In genomic region chr2:174490032-174490431, GRCh38 we compare ENCODE assay signal across 19 cellular contexts. TPM values are rescaled to one million over a fixed set of nuclear protein-coding genes. Genes with fewer than 3 reads are reported as not detected.
DNase-seq lines count a peak whose midpoint lies in the region; ATAC-seq and TF ChIP-seq lines count a peak whose summit lies in the region.
"Had no signal": no experiment of that assay in that cellular context is flagged by ENCODE, and none has a peak within 500 bp of the region (broad histone marks: within the 10 kb centered on the region; RNA-seq: fewer than 3 reads in every experiment).

No MANE protein-coding gene starts in this region.

- intact Hi-C loops in CD8-positive, alpha-beta T cell (cut with DNase I, micrococcal nuclease), result loop anchor here in 1 of 2 experiments (10.0 kb wide), 1 partner anchor 285 kb away; no protein-coding TSS in a partner anchor
- intact Hi-C loops in activated CD8-positive, alpha-beta T cell treated with anti-CD3 and anti-CD28 coated beads for 36 hours (cut with micrococcal nuclease), result loop anchor here (10.0 kb wide), 1 partner anchor 105 kb away; the partner anchor contains the start of gene WIPF1

- CTCF ChIA-PET in CD8-positive, alpha-beta T cell (lab: Charles Lee), result interaction anchor here (0.7 to 1.0 kb wide), 3 partner anchors 27 to 324 kb away, joined by 3 to 4 read pairs (median 4); no protein-coding TSS in a partner anchor
- CTCF ChIA-PET in activated CD8-positive, alpha-beta T cell treated with anti-CD3 and anti-CD28 coated beads for 36 hours (lab: Charles Lee), result interaction anchor here (0.8 to 2.3 kb wide), 4 partner anchors 27 to 108 kb away, joined by 3 to 5 read pairs (median 4); partner anchors contain the start of gene WIPF1

- no peak for DNase-seq in CD8-positive, alpha-beta T cell
- DNase-seq in Jurkat, Clone E6-1 (ENCODE audit: low read depth, low spot score), result peak; percentile 60
- DNase-seq in activated CD8-positive, alpha-beta T cell treated with anti-CD3 and anti-CD28 coated beads for 36 hours, result no peak
- peak in 3 of 10 donors; percentile 29 to 32 (median 29) for DNase-seq in naive thymus-derived CD8-positive, alpha-beta T cell
- DNase-seq in 8988T, result no peak
- no peak for DNase-seq in mesenteric fat pad (ENCODE audit: low spot score)
- DNase-seq: BE2C, cerebellar nuclear complex, DMS153, islet precursor cell, NCI-H2171, NCI-H82, nephron progenitor cell had no signal

- peaks cover 77% of the 10 kb centered on the region for H3K4me1 Mint-ChIP-seq in CD8-positive, alpha-beta T cell (ENCODE audit: low read depth)
- H3K4me1 Mint-ChIP-seq in activated CD8-positive, alpha-beta T cell treated with anti-CD3 and anti-CD28 coated beads for 36 hours (ENCODE audit: low read depth), result peaks cover 63% of the 10 kb centered on the region
- H3K4me1 Mint-ChIP-seq in naive thymus-derived CD8-positive, alpha-beta T cell, result peaks cover 28 to 81% (median 75%) of the 10 kb centered on the region in 4 donors

- H3K4me3 ChIP-seq in CD8-positive, alpha-beta T cell (ENCODE audit: low read depth, low read length), result no peak overlapping the region
- peak overlapping the region; percentile 40 for H3K4me3 ChIP-seq in Jurkat, Clone E6-1 (ENCODE audit: low read length)
- H3K4me3 ChIP-seq: prostate gland, skin epidermis, transverse colon had no signal

- H3K27ac Mint-ChIP-seq in CD8-positive, alpha-beta T cell, result peak overlapping the region; percentile 88
- H3K27ac Mint-ChIP-seq in activated CD8-positive, alpha-beta T cell treated with anti-CD3 and anti-CD28 coated beads for 36 hours, result peak overlapping the region; percentile 92
- peak overlapping the region; percentile 88 to 95 (median 94) for H3K27ac Mint-ChIP-seq in naive thymus-derived CD8-positive, alpha-beta T cell
- H3K27ac Mint-ChIP-seq: nephron progenitor cell had no signal

- H3K9me3 ChIP-seq in CD8-positive, alpha-beta T cell (ENCODE audit: low read length), result no peaks in the 10 kb centered on the region
- H3K9me3 ChIP-seq: BE2C, prostate gland, transverse colon had no signal

- POLR2A ChIA-PET in CD8-positive, alpha-beta T cell (lab: Charles Lee), result interaction anchor here (0.6 to 1.0 kb wide), 4 partner anchors 24 to 105 kb away, joined by 3 to 6 read pairs (median 4); no protein-coding TSS in a partner anchor
- POLR2A ChIA-PET in activated CD8-positive, alpha-beta T cell treated with anti-CD3 and anti-CD28 coated beads for 36 hours (lab: Charles Lee), result interaction anchor here (0.6 to 2.2 kb wide), 7 partner anchors 17 to 538 kb away, joined by 3 to 5 read pairs (median 3); no protein-coding TSS in a partner anchor
- POLR2A ChIA-PET in naive thymus-derived CD8-positive, alpha-beta T cell (lab: Charles Lee), result interaction anchor here (0.7 to 1.7 kb wide), 3 partner anchors 91 to 119 kb away, joined by 3 to 5 read pairs (median 3); partner anchors contain the start of gene WIPF1

- no peaks in the 10 kb centered on the region for H3K9me3 Mint-ChIP-seq in CD8-positive, alpha-beta T cell
- no peaks in the 10 kb centered on the region for H3K9me3 Mint-ChIP-seq in activated CD8-positive, alpha-beta T cell treated with anti-CD3 and anti-CD28 coated beads for 36 hours
- H3K9me3 Mint-ChIP-seq in naive thymus-derived CD8-positive, alpha-beta T cell, result peaks cover 0 to 9% (median 0%) of the 10 kb centered on the region in 9 donors

- peak overlapping the region; percentile 58 for H3K4me3 Mint-ChIP-seq in CD8-positive, alpha-beta T cell
- peak overlapping the region; percentile 65 for H3K4me3 Mint-ChIP-seq in activated CD8-positive, alpha-beta T cell treated with anti-CD3 and anti-CD28 coated beads for 36 hours
- H3K4me3 Mint-ChIP-seq in naive thymus-derived CD8-positive, alpha-beta T cell, result peak overlapping the region; percentile 71 to 90 (median 74)
- H3K4me3 Mint-ChIP-seq: nephron progenitor cell had no signal

- ATAC-seq in CD8-positive, alpha-beta T cell, result no peak
- ATAC-seq in activated CD8-positive, alpha-beta T cell treated with anti-CD3 and anti-CD28 coated beads for 36 hours, result no peak
- ATAC-seq in naive thymus-derived CD8-positive, alpha-beta T cell, result no peak
- no peak for ATAC-seq in GM19395 (IDR thresholded peaks at IDR 0.05; ENCODE audit: unreplicated experiment)
- ATAC-seq: HCT116, Panc1 had no signal

- no peaks in the 10 kb centered on the region for H3K27me3 Mint-ChIP-seq in CD8-positive, alpha-beta T cell (ENCODE audit: low read depth)
- H3K27me3 Mint-ChIP-seq in activated CD8-positive, alpha-beta T cell treated with anti-CD3 and anti-CD28 coated beads for 36 hours, result no peaks in the 10 kb centered on the region
- H3K27me3 Mint-ChIP-seq in naive thymus-derived CD8-positive, alpha-beta T cell, result no peaks in the 10 kb centered on the region

- no peaks in the 10 kb centered on the region for H3K27me3 ChIP-seq in CD8-positive, alpha-beta T cell (ENCODE audit: insufficient read depth, low read length)
- H3K27me3 ChIP-seq: BE2C had no signal

- TF ChIP-seq CTCF in CD8-positive, alpha-beta T cell (IDR thresholded peaks at IDR 0.05), result no peak
- no peak for TF ChIP-seq CTCF in activated CD8-positive, alpha-beta T cell treated with anti-CD3 and anti-CD28 coated beads for 36 hours (IDR thresholded peaks at IDR 0.05)

- H3K4me1 ChIP-seq in CD8-positive, alpha-beta T cell (ENCODE audit: insufficient read depth, low read length), result peaks cover 70% of the 10 kb centered on the region
- H3K4me1 ChIP-seq: prostate gland had no signal

- H3K36me3 ChIP-seq in CD8-positive, alpha-beta T cell (ENCODE audit: insufficient read depth, low read length), result no peaks in the 10 kb centered on the region
- H3K36me3 ChIP-seq: BE2C, prostate gland, transverse colon had no signal

- H3K27ac ChIP-seq in CD8-positive, alpha-beta T cell (ENCODE audit: low read depth, low read length), result peak overlapping the region; percentile 33
- H3K27ac ChIP-seq: prostate gland had no signal

- H3K36me3 Mint-ChIP-seq in CD8-positive, alpha-beta T cell, result peaks cover 9% of the 10 kb centered on the region
- peaks cover 2% of the 10 kb centered on the region for H3K36me3 Mint-ChIP-seq in activated CD8-positive, alpha-beta T cell treated with anti-CD3 and anti-CD28 coated beads for 36 hours (ENCODE audit: low read depth)
- H3K36me3 Mint-ChIP-seq in naive thymus-derived CD8-positive, alpha-beta T cell, result no peaks in the 10 kb centered on the region

RNA-seq across cellular contexts. Expression of gene GPR155, which starts 3.2 kb away (rescaled TPM):
- 10 to 100 TPM; 13.3 to 14.4 TPM for total RNA-seq in CD8-positive, alpha-beta T cell
- 3.9 TPM for polyA plus RNA-seq in Jurkat, Clone E6-1 (2012; ENCODE audit: insufficient read depth, insufficient read length)
- total RNA-seq in activated CD8-positive, alpha-beta T cell treated with anti-CD3 and anti-CD28 coated beads for 36 hours, result 10 to 100 TPM; 13.3 to 15.3 TPM
- 10 to 100 TPM; 23.9 to 27.2 TPM for total RNA-seq in naive thymus-derived CD8-positive, alpha-beta T cell
- polyA plus RNA-seq in naive thymus-derived CD8-positive, alpha-beta T cell, result 10 to 100 TPM in 2 of 3 donors, 1 to 10 TPM in 1; 9.7 to 19.5 (median 18.6) TPM
- total RNA-seq in mesenteric fat pad, result 8.9 TPM
